Comparison of ENCODE assay signal across 24 cellular contexts in the genomic region with DNA sequence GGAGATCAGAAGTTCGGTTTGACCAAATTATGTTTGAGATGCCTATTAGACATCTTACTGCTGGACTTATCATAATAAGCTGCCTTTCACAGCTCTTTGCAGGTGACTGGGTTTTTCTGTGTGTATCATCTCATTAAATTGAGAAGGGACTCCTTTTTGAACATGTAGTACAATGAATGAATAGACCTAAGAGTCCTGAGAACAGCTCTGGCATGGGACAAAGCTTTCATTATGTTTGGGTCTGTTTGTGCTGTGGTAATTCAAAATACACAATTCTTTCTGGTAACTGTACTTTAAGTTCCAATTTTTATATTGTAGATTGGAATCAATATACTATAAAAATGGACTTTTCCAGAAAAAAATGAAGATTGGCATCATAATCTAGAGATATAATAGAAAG.
"Had no signal": no experiment of that assay in that cellular context is flagged by ENCODE, and none has a peak within 500 bp of the region (broad histone marks: within the 10 kb centered on the region; RNA-seq: fewer than 3 reads in every experiment).

No MANE protein-coding gene starts in this region.

- DNase-seq: IMR-90, Karpas-422, KG1, MG63, NCI-H1092, NCI-H1105 treated with DMSO at 0.1 percent for 48 hours, NCI-H1417 treated with DMSO at 0.1 percent for 48 hours, NCI-H146, NCI-H1694 treated with DMSO at 0.1 percent for 48 hours, NCI-H1930, NCI-H2081, NCI-H2107, NCI-H226, NCI-H446, NCI-H510A, NCI-H524 treated with DMSO at 0.1 percent for 48 hours, NCI-H69, NCI-H774, Right ventricle myocardium superior, RPMI8226, SIG-M5, SK-N-SH had no signal

- H3K36me3 ChIP-seq: MG63, SJSA1 had no signal

- H3K4me1 ChIP-seq: SJSA1 had no signal

- H3K27me3 ChIP-seq: MG63, SJSA1 had no signal

- H3K9me3 ChIP-seq: MG63, SJSA1, SK-N-SH had no signal

- ATAC-seq: HepG2 had no signal

- H3K4me3 ChIP-seq: MG63, SJSA1 had no signal

- H3K27ac ChIP-seq: SJSA1 had no signal
